ENCODE assay signal across 9 cellular contexts in the genomic region with DNA sequence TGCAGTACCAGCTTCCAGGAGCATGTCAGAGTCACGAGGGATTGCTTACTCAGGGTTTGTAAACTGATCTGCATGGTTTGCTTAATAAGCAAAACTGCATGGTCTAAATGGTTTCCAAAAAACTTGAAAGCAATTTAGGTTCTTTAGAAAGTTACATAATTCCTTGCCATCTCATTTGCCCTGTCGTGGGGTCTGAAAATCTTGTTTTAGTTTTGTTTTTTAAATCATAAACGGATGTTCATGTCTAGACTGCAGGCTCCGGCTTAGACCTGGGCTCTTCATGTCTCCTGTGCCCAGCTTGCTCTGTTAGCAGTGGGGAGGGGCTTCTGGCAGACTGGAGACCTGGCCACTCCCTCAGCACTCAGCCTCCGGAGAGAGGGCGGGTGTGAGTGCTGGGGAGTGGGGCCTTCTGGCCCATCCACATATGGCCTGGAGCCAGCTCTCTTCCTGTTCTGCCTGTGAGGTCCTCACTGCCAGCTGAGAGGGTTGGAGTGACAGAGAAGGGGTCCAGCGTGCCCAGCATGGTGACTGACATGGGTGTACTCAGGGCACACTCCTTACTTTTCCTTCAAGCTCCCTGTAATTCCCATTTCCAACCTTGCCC. TPM values are rescaled to one million over a fixed set of nuclear protein-coding genes. Genes with fewer than 3 reads are reported as not detected.
DNase-seq lines count a peak whose midpoint lies in the region; ATAC-seq, FAIRE-seq and TF ChIP-seq lines count a peak whose summit lies in the region.
"Had no signal": no experiment of that assay in that cellular context is flagged by ENCODE, and none has a peak within 500 bp of the region (broad histone marks: within the 10 kb centered on the region; RNA-seq: fewer than 3 reads in every experiment).

No MANE protein-coding gene starts in this region.

- H3K9me3 ChIP-seq in HepG2 (ENCODE audit: low read length) (no peaks in the 10 kb centered on the region), MM.1S (replicated peaks; ENCODE audit: insufficient read depth, low read length) (no peaks in the 10 kb centered on the region), T-helper 17 cell (ENCODE audit: control insufficient read depth, low read length, poor library complexity, severe bottlenecking) (no peaks in the 10 kb centered on the region)
- H3K9me3 ChIP-seq: Peyer's patch had no signal

- no peak overlapping the region for H3K27ac ChIP-seq in HepG2 (ENCODE audit: extremely low read length, insufficient read depth, low read length)
- no peak overlapping the region for H3K27ac ChIP-seq in MM.1S (ENCODE audit: low read length)
- H3K27ac ChIP-seq: Peyer's patch had no signal

- H4K20me1 ChIP-seq in HepG2 (ENCODE audit: insufficient read depth, low read length) = no peaks in the 10 kb centered on the region
- H4K20me1 ChIP-seq in MM.1S (ENCODE audit: insufficient read depth, low read length) = no peaks in the 10 kb centered on the region

- TF ChIP-seq RAD21 in HepG2 (CRISPR knock-in tag; IDR thresholded peaks at IDR 0.05) = no peak

- H3K4me2 ChIP-seq in HepG2 (ENCODE audit: low read depth, low read length) = no peak overlapping the region
- no peak overlapping the region for H3K4me2 ChIP-seq in MM.1S (ENCODE audit: low read depth, low read length)

- no peaks in the 10 kb centered on the region for H3K79me2 ChIP-seq in HepG2 (ENCODE audit: insufficient read depth, low read length)
- no peaks in the 10 kb centered on the region for H3K79me2 ChIP-seq in MM.1S (ENCODE audit: low read length)

- H3K4me1 Mint-ChIP-seq in T-cell = peaks cover under 1 to 6% (median 3%) of the 10 kb centered on the region in 3 donors
- peaks cover 3% of the 10 kb centered on the region for H3K4me1 Mint-ChIP-seq in T-helper 17 cell

- H3K4me3 Mint-ChIP-seq in T-cell (no peak overlapping the region), T-helper 17 cell (no peak overlapping the region)

- TF ChIP-seq EP300 in HepG2 (IDR thresholded peaks at IDR 0.05; ENCODE audit: low read depth in 2 of 2, low read length in 2 of 2) = no peak
- TF ChIP-seq EP300 in HepG2 (CRISPR knock-in tag; IDR thresholded peaks at IDR 0.05; ENCODE audit: borderline replicate concordance) = no peak

- H3F3A ChIP-seq in MM.1S (ENCODE audit: insufficient read depth, low read length) = peaks cover 5% of the 10 kb centered on the region

- 2% methylated on average over 7 of the region's 7 CpGs for WGBS in HepG2 (ENCODE audit: low lambda C conversion rate)

- intact Hi-C loops in HepG2 (cut with micrococcal nuclease; ENCODE audit: unreplicated experiment) = no loop called here

- H3K4me3 ChIP-seq in HepG2 (replicated peaks in 1 of 3; ENCODE audit: insufficient read depth in 1 of 3, low read depth in 2 of 3, low read length in 3 of 3) (no peak overlapping the region), MM.1S (ENCODE audit: low read length) (no peak overlapping the region)
- H3K4me3 ChIP-seq: Peyer's patch had no signal

- TF ChIP-seq CTCF in HepG2 (CRISPR knock-in tag; IDR thresholded peaks at IDR 0.05) = no peak
- no peak for TF ChIP-seq CTCF in MM.1S (IDR thresholded peaks at IDR 0.05; ENCODE audit: low read length)

- TF ChIP-seq POLR2A in HepG2 (IDR thresholded peaks at IDR 0.05; ENCODE audit: insufficient read depth in 1 of 2, low read depth in 2 of 2, low read length in 2 of 2) = no peak

- DNase-seq in COLO668 (lab: John Stamatoyannopoulos, UW; ENCODE audit: unreplicated experiment) (peak; percentile 5), NCI-H1436 (lab: John Stamatoyannopoulos, UW) (peak; percentile 91), T-cell (peak in 1 of 34 experiments; percentile 14), HepG2 (ENCODE audit: low spot score) (peak; percentile 36), HT-29 (ENCODE audit: low spot score) (no peak), MM.1S (no peak), T-helper 17 cell (no peak)

- H3K4me1 ChIP-seq in HepG2 (ENCODE audit: insufficient read depth, low read length) (no peaks in the 10 kb centered on the region), MM.1S (ENCODE audit: low read length) (peaks cover 5% of the 10 kb centered on the region)

- BruUV-seq in HepG2 (replicated peaks; lab: Mats Ljungman, UMichigan) = no TSS peak

- CTCF ChIA-PET in T-cell (lab: Charles Lee) = interaction anchor here in 1 of 2 donors (0.6 to 1.2 kb wide), 2 partner anchors 26 to 126 kb away, joined by 3 to 4 read pairs; no protein-coding TSS in a partner anchor
- CTCF ChIA-PET in HepG2 (lab: Yijun Ruan, JAX; ENCODE audit: low intra/inter-chr PET ratio, low total read pairs) = no interaction called here

- H3K9me2 ChIP-seq in MM.1S (replicated peaks; ENCODE audit: insufficient read depth, low read length) = no peaks in the 10 kb centered on the region

- no peak overlapping the region for H2AFZ ChIP-seq in HepG2 (ENCODE audit: low read length)
- no peak overlapping the region for H2AFZ ChIP-seq in MM.1S (ENCODE audit: low read length)

- H3K27ac Mint-ChIP-seq in T-cell (no peak overlapping the region), T-helper 17 cell (no peak overlapping the region)

- peak in 3 of 4 experiments; percentile 23 to 81 (median 52) for ATAC-seq in T-cell (replicated peaks in 1 of 4)
- ATAC-seq in HepG2 = peak; percentile 59
- ATAC-seq in T-helper 17 cell = no peak
- no peak for ATAC-seq in HG03139 (IDR thresholded peaks at IDR 0.05; ENCODE audit: unreplicated experiment)

- POLR2A ChIA-PET in T-cell (lab: Charles Lee) (no interaction called here), HepG2 (lab: Yijun Ruan, JAX) (no interaction called here)

- peaks cover 0 to 5% of the 10 kb centered on the region in 2 donors for H3K27me3 Mint-ChIP-seq in T-cell
- H3K27me3 Mint-ChIP-seq in T-helper 17 cell = peaks cover 22% of the 10 kb centered on the region

- H3K9ac ChIP-seq in HepG2 (ENCODE audit: insufficient read depth, low read depth, low read length) (no peak overlapping the region), MM.1S (ENCODE audit: low read length) (no peak overlapping the region)

- in situ Hi-C loops in HepG2 (cut with HindIII; ENCODE audit: extremely low pct_ligation_motif_present, low pct_unique_long_range_greater_than_20kb) = no loop called here

- no peak for FAIRE-seq in HepG2 (lab: Jason Lieb, UNC)

- H3K36me3 Mint-ChIP-seq in T-cell (no peaks in the 10 kb centered on the region), T-helper 17 cell (ENCODE audit: low read depth) (no peaks in the 10 kb centered on the region)

- H3K27me3 ChIP-seq in HepG2 (ENCODE audit: control insufficient read depth in 1 of 2, insufficient read depth in 2 of 2, low read length in 2 of 2) = peaks cover 0 to 3% of the 10 kb centered on the region in 2 experiments; a peak in 2 of 5 replicates
- no peaks in the 10 kb centered on the region for H3K27me3 ChIP-seq in MM.1S (replicated peaks; ENCODE audit: insufficient read depth, low read length)
- H3K27me3 ChIP-seq: Peyer's patch had no signal

- H3K36me3 ChIP-seq in HepG2 (replicated peaks in 1 of 2; ENCODE audit: control insufficient read depth in 1 of 2, insufficient read depth in 2 of 2, low read length in 2 of 2) = no peaks in the 10 kb centered on the region
- H3K36me3 ChIP-seq in MM.1S (replicated peaks; ENCODE audit: insufficient read depth, low read length) = no peaks in the 10 kb centered on the region
- H3K36me3 ChIP-seq: Peyer's patch had no signal

- H3K9me3 Mint-ChIP-seq in T-cell = no peaks in the 10 kb centered on the region

TF ChIP-seq in HepG2, 621 proteins besides CTCF, POLR2A, EP300 and RAD21 (continues in another document):
- no peak for TF ChIP-seq DMTF1 (CRISPR knock-in tag; IDR thresholded peaks at IDR 0.05)
- peak; percentile 23 to 44; a peak in 3 of 4 replicates for TF ChIP-seq MAFK (conservative IDR thresholded peaks at IDR 0.05 in 1 of 2, IDR thresholded peaks at IDR 0.05 in 1 of 2; ENCODE audit: low read length in 2 of 2)

RNA-seq across cellular contexts. Expression of gene PRF1, which starts 17.5 kb away (rescaled TPM):
- total RNA-seq in T-cell (100 to 1,000 TPM in 1 of 5 donors, 10 to 100 TPM in 4; 32.6 to 146 (median 63.0) TPM), HepG2 (2016; rRNA removed; fragmentation: Illumina TruSeq; extraction: Trizol) (0.32 and 1.00 TPM in 2 replicates), T-helper 17 cell (10 to 100 TPM; 16.5 to 18.0 TPM)
- not detected in 2 replicates for total RNA-seq in HepG2 (2016; cell fraction: cytosol; rRNA removed; fragmentation: Illumina TruSeq; extraction: Trizol; ENCODE audit: low read depth)
- total RNA-seq in HepG2 (2016; cell fraction: insoluble cytoplasmic fraction; rRNA removed; fragmentation: Illumina TruSeq; extraction: Trizol) = 0.18 and 1.2 TPM in 2 replicates
- 0.06 and 0.17 TPM in 2 replicates for total RNA-seq in HepG2 (2016; cell fraction: membrane; rRNA removed; fragmentation: Illumina TruSeq; extraction: Trizol)
- total RNA-seq in HepG2 (2016; cell fraction: nucleus; rRNA removed; fragmentation: Illumina TruSeq; extraction: Trizol) = 0.69 and 1.4 TPM in 2 replicates
- 1.4 and 1.7 TPM in 2 replicates for polyA plus RNA-seq in HepG2 (2011; rRNA removed)
- 1.0 and 1.1 TPM in 2 replicates for polyA plus RNA-seq in HepG2 (2011; cell fraction: cytosol; rRNA removed)
- polyA plus RNA-seq in HepG2 (2011; cell fraction: nucleus; rRNA removed) = 0.39 and 0.62 TPM in 2 replicates
- 0.08 and 1.0 TPM in 2 replicates for polyA plus RNA-seq in HepG2 (2012)
- not detected in 2 replicates for polyA plus RNA-seq in HepG2 (2016; cell fraction: cytosol; fragmentation: Illumina TruSeq; extraction: Trizol; ENCODE audit: low read depth)
- 0.21 and 0.38 TPM in 2 replicates for polyA plus RNA-seq in HepG2 (2016; cell fraction: insoluble cytoplasmic fraction; fragmentation: Illumina TruSeq; extraction: Trizol; ENCODE audit: low read depth)
- polyA plus RNA-seq in HepG2 (2016; cell fraction: membrane; fragmentation: Illumina TruSeq; extraction: Trizol; ENCODE audit: low read depth) = 0.17 and 0.45 TPM in 2 replicates
- polyA plus RNA-seq in HepG2 (2016; cell fraction: nucleus; fragmentation: Illumina TruSeq; extraction: Trizol; ENCODE audit: insufficient read depth, low read depth) = 2.3 and 3.3 TPM in 2 replicates
- 1.6 TPM in 1 of 2 replicates, not detected in the other for polyA minus RNA-seq in HepG2 (2011; rRNA and poly(A)+ RNA removed; ENCODE audit: low replicate concordance)
- 0.99 and 1.1 TPM in 2 replicates for polyA minus RNA-seq in HepG2 (2011; cell fraction: cytosol; rRNA and poly(A)+ RNA removed)
- 0.37 TPM in 1 of 2 replicates, not detected in the other for polyA minus RNA-seq in HepG2 (2011; cell fraction: nucleus; rRNA and poly(A)+ RNA removed)
- total RNA-seq in HT-29 (2014; rRNA removed; shearing (Covaris generic)) = not detected in 2 replicates

Comparison
In these comparisons a context has a peak if more than half of its experiments do, and no peak if none do; other contexts are left out.
1. DNase-seq: peak in COLO668 (single experiment), NCI-H1436 (single experiment) and HepG2 (single experiment); none in HT-29 (single experiment), MM.1S (single experiment) and T-helper 17 cell (0 of 3).
2. ATAC-seq: peak in T-cell (3 of 4) and HepG2 (single experiment); none in T-helper 17 cell (single experiment) and HG03139 (single experiment).